13 cellular contexts compared by ENCODE assay signal in the genomic region with DNA sequence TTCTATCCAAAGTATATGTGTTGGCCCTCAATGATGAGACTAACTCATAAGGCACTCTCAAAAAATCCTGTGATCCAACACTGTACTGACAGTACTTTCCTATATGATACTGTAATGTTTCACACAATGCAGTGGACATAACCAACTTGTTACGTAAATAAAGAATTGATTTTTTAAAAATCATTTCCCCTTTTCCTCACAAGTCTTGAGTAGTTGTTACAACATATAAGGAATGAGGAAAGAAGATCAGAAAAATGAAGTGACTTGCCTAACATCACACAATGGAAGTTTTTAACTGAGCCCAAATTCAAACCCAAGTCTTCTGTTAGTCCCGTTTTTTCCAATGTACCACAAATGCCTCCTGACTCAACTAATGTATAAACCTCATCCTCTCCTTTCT. TPM values are rescaled to one million over a fixed set of nuclear protein-coding genes. Genes with fewer than 3 reads are reported as not detected.
DNase-seq lines count a peak whose midpoint lies in the region; ATAC-seq and TF ChIP-seq lines count a peak whose summit lies in the region.
"Had no signal": no experiment of that assay in that cellular context is flagged by ENCODE, and none has a peak within 500 bp of the region (broad histone marks: within the 10 kb centered on the region; RNA-seq: fewer than 3 reads in every experiment).

No MANE protein-coding gene starts in this region.

- peak overlapping the region; percentile 40 for H3K4me3 Mint-ChIP-seq in activated T-cell treated with anti-CD3 and anti-CD28 coated beads, Interleukin-2, amount 50 U/mL, for 4 hours
- no peak overlapping the region for H3K4me3 Mint-ChIP-seq in stimulated activated naive B cell treated with anti-CD40 and anti-IgM and Interleukin-4, amounts not matched to agents 10 μg/mL and 1 μg/mL and 100 μg/mL, for 72 hours
- no peak overlapping the region for H3K4me3 Mint-ChIP-seq in GM23338
- H3K4me3 Mint-ChIP-seq: H9 had no signal

- ATAC-seq in activated T-cell treated with anti-CD3 and anti-CD28 coated beads, Interleukin-2, amount 50 U/mL, for 4 hours: no peak
- ATAC-seq in stimulated activated naive B cell treated with anti-CD40 and anti-IgM and Interleukin-4, amounts not matched to agents 10 μg/mL and 1 μg/mL and 100 μg/mL, for 72 hours (replicated peaks): no peak
- ATAC-seq in GM23338: no peak
- ATAC-seq in GM21825 (IDR thresholded peaks at IDR 0.05; ENCODE audit: unreplicated experiment): no peak

- H3K4me3 ChIP-seq in esophagus squamous epithelium: no peak overlapping the region
- no peak overlapping the region for H3K4me3 ChIP-seq in GM23338

- no peak overlapping the region for H2AFZ ChIP-seq in GM23338

- WGBS in esophagus squamous epithelium, 2 donors: 45 to 61% methylated on average over 2 of the region's 2 CpGs

- peak overlapping the region; percentile 84 for H3K27ac Mint-ChIP-seq in stimulated activated naive B cell treated with anti-CD40 and anti-IgM and Interleukin-4, amounts not matched to agents 10 μg/mL and 1 μg/mL and 100 μg/mL, for 72 hours
- H3K27ac Mint-ChIP-seq in GM23338: no peak overlapping the region

- H3K36me3 ChIP-seq in esophagus squamous epithelium (peaks cover 0 to 39% (median under 1%) of the 10 kb centered on the region in 3 donors), GM23338 (ENCODE audit: insufficient read depth) (peaks cover 7% of the 10 kb centered on the region; the same call in 1 of the 2 replicates)

- H3K27me3 Mint-ChIP-seq in activated T-cell treated with anti-CD3 and anti-CD28 coated beads, Interleukin-2, amount 50 U/mL, for 4 hours (ENCODE audit: low read depth): no peaks in the 10 kb centered on the region
- H3K27me3 Mint-ChIP-seq in stimulated activated naive B cell treated with anti-CD40 and anti-IgM and Interleukin-4, amounts not matched to agents 10 μg/mL and 1 μg/mL and 100 μg/mL, for 72 hours: no peaks in the 10 kb centered on the region
- no peaks in the 10 kb centered on the region for H3K27me3 Mint-ChIP-seq in GM23338 (ENCODE audit: insufficient read depth, low read depth, poor library complexity)

- TF ChIP-seq CTCF in esophagus squamous epithelium (IDR thresholded peaks at IDR 0.05): no peak
- TF ChIP-seq CTCF in GM23338 (conservative IDR thresholded peaks at IDR 0.05; ENCODE audit: low read depth in 2 of 2): no peak

- peaks cover 67% of the 10 kb centered on the region for H3K4me1 Mint-ChIP-seq in activated T-cell treated with anti-CD3 and anti-CD28 coated beads, Interleukin-2, amount 50 U/mL, for 4 hours (ENCODE audit: low read depth)
- peaks cover 28 to 51% of the 10 kb centered on the region in 2 donors for H3K4me1 Mint-ChIP-seq in stimulated activated naive B cell treated with anti-CD40 and anti-IgM and Interleukin-4, amounts not matched to agents 10 μg/mL and 1 μg/mL and 100 μg/mL, for 72 hours
- H3K4me1 Mint-ChIP-seq in GM23338: peaks cover 8% of the 10 kb centered on the region

- TF ChIP-seq POLR2A in esophagus squamous epithelium (IDR thresholded peaks at IDR 0.05): no peak

- no peaks in the 10 kb centered on the region for H3K9me3 Mint-ChIP-seq in activated T-cell treated with anti-CD3 and anti-CD28 coated beads, Interleukin-2, amount 50 U/mL, for 4 hours
- no peaks in the 10 kb centered on the region for H3K9me3 Mint-ChIP-seq in stimulated activated naive B cell treated with anti-CD40 and anti-IgM and Interleukin-4, amounts not matched to agents 10 μg/mL and 1 μg/mL and 100 μg/mL, for 72 hours
- H3K9me3 Mint-ChIP-seq in GM23338: no peaks in the 10 kb centered on the region

- intact Hi-C loops in esophagus squamous epithelium (cut with DNase I): no loop called here

- H3K9me3 ChIP-seq in esophagus squamous epithelium: no peaks in the 10 kb centered on the region

- no peak for DNase-seq in activated T-cell treated with anti-CD3 and anti-CD28 coated beads, Interleukin-2, amount 50 U/mL, for 4 hours
- DNase-seq in activated T-cell treated with anti-CD3 and anti-CD28 coated beads, Interleukin-2, amount 50 U/mL, for 1 hour: no peak
- DNase-seq in SKM-1 (lab: John Stamatoyannopoulos, UW; ENCODE audit: unreplicated experiment) (peak; percentile 27), esophagus squamous epithelium (lab: John Stamatoyannopoulos, UW) (no peak), GM23338 (ENCODE audit: low spot score) (no peak)
- DNase-seq in stimulated activated naive B cell treated with anti-CD40 and anti-IgM and Interleukin-4, amounts not matched to agents 10 μg/mL and 1 μg/mL and 100 μg/mL, for 72 hours: no peak
- DNase-seq in stimulated activated CD4-positive, alpha-beta T cell treated with anti-CD3 and anti-CD28 coated beads, Interleukin-2, amount 100 ng/mL, for 48 hours: no peak
- DNase-seq: amygdala, H9, IMR-90, NCI-H2081 had no signal

- H4K20me1 ChIP-seq in GM23338 (replicated peaks; ENCODE audit: insufficient read depth): peaks cover 41% of the 10 kb centered on the region

- peaks cover 0 to 56% (median 27%) of the 10 kb centered on the region in 3 donors for H3K4me1 ChIP-seq in esophagus squamous epithelium
- H3K4me1 ChIP-seq in GM23338 (ENCODE audit: insufficient read depth): peaks cover 8% of the 10 kb centered on the region; the same call in 1 of the 2 replicates

- peaks cover 98% of the 10 kb centered on the region for H3K79me2 ChIP-seq in GM23338 (replicated peaks; ENCODE audit: insufficient read depth)

- H3K9me2 ChIP-seq in GM23338 (ENCODE audit: insufficient read depth): no peaks in the 10 kb centered on the region

- H3K27me3 ChIP-seq in esophagus squamous epithelium (no peaks in the 10 kb centered on the region), GM23338 (ENCODE audit: insufficient read depth) (no peaks in the 10 kb centered on the region)

- H3K27ac ChIP-seq in esophagus squamous epithelium (peak overlapping the region in 3 of 4 donors; percentile 4 to 38 (median 16)), GM23338 (ENCODE audit: low read depth) (no peak overlapping the region)
- H3K27ac ChIP-seq: VCaP had no signal

- no peaks in the 10 kb centered on the region for H3F3A ChIP-seq in GM23338 (replicated peaks; ENCODE audit: low read depth)

- peaks cover 28% of the 10 kb centered on the region for H3K36me3 Mint-ChIP-seq in activated T-cell treated with anti-CD3 and anti-CD28 coated beads, Interleukin-2, amount 50 U/mL, for 4 hours (ENCODE audit: insufficient read depth)
- peaks cover 23 to 43% of the 10 kb centered on the region in 2 donors for H3K36me3 Mint-ChIP-seq in stimulated activated naive B cell treated with anti-CD40 and anti-IgM and Interleukin-4, amounts not matched to agents 10 μg/mL and 1 μg/mL and 100 μg/mL, for 72 hours
- H3K36me3 Mint-ChIP-seq in GM23338 (ENCODE audit: low read depth): peaks cover 21% of the 10 kb centered on the region

- H3K4me2 ChIP-seq in GM23338: no peak overlapping the region

TF ChIP-seq in GM23338, 12 proteins besides CTCF, POLR2A, EP300 and RAD21 (continues in another document):
- TF ChIP-seq POLR2AphosphoS5 (IDR thresholded peaks at IDR 0.05; ENCODE audit: low read depth) (no peak), ZNF114 (CRISPR knock-in tag; IDR thresholded peaks at IDR 0.05) (no peak), NANOG (IDR thresholded peaks at IDR 0.05; ENCODE audit: borderline replicate concordance) (no peak), CREB1 (CRISPR knock-in tag; IDR thresholded peaks at IDR 0.05; ENCODE audit: low read depth) (no peak)
- TF ChIP-seq, protein P1, sequence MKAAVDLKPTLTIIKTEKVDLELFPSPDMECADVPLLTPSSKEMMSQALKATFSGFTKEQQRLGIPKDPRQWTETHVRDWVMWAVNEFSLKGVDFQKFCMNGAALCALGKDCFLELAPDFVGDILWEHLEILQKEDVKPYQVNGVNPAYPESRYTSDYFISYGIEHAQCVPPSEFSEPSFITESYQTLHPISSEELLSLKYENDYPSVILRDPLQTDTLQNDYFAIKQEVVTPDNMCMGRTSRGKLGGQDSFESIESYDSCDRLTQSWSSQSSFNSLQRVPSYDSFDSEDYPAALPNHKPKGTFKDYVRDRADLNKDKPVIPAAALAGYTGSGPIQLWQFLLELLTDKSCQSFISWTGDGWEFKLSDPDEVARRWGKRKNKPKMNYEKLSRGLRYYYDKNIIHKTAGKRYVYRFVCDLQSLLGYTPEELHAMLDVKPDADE (IDR thresholded peaks at IDR 0.05): no peak

RNA-seq across cellular contexts. Expression of a gene that starts 17.2 kb away (rescaled TPM):
- total RNA-seq in activated T-cell treated with anti-CD3 and anti-CD28 coated beads, Interleukin-2, amount 50 U/mL, for 4 hours: 100 to 1,000 TPM; 294 to 337 (median 297) TPM
- 100 to 1,000 TPM in 3 of 4 donors, 10 to 100 TPM in 1; 71.4 to 122 (median 108) TPM for total RNA-seq in esophagus squamous epithelium
- 260 and 354 TPM in 2 replicates for total RNA-seq in GM23338 (2014; rRNA removed; shearing (Covaris generic))
- polyA plus RNA-seq in GM23338 (2016; fragmentation: Nextera tagmentation; extraction: Ambion mirVana): 138 and 153 TPM in 2 replicates
